29 cellular contexts compared by ENCODE assay signal in genomic region chr1:240462766-240463410, GRCh38.
A peak's percentile ranks its signal among the peaks of the same experiment; 100 is the strongest.
DNase-seq lines count a peak whose midpoint lies in the region; ATAC-seq and TF ChIP-seq lines count a peak whose summit lies in the region.
"Had no signal": no experiment of that assay in that cellular context is flagged by ENCODE, and none has a peak within 500 bp of the region (broad histone marks: within the 10 kb centered on the region; RNA-seq: fewer than 3 reads in every experiment).

No MANE protein-coding gene starts in this region.

- in situ Hi-C loops in GM13977 (cut with MboI; ENCODE audit: low pct_unique_long_range_greater_than_20kb, low sequenced_read_pairs, unreplicated experiment), result no loop called here

- no peak for TF ChIP-seq CTCF in BE2C (IDR thresholded peaks at IDR 0.05; ENCODE audit: low read depth, low read length)
- no peak for TF ChIP-seq CTCF in HEK293 (tag by site-specific recombination; IDR thresholded peaks at IDR 0.05)
- no peak for TF ChIP-seq CTCF in GM13977 (IDR thresholded peaks at IDR 0.05; ENCODE audit: extremely low read depth, insufficient read depth, missing control alignments)

- H3K9me3 ChIP-seq in BE2C, result no peaks in the 10 kb centered on the region
- no peaks in the 10 kb centered on the region for H3K9me3 ChIP-seq in HEK293 (ENCODE audit: control insufficient read depth, insufficient read depth, low read depth, low read length)
- H3K9me3 ChIP-seq: esophagus muscularis mucosa, SJCRH30, spleen, vagina had no signal

- POLR2A ChIA-PET in HEK293 (lab: Yijun Ruan, JAX), result no interaction called here

- H3K36me3 ChIP-seq in BE2C (no peaks in the 10 kb centered on the region), HEK293 (ENCODE audit: control insufficient read depth in 2 of 2, insufficient read depth in 1 of 2, low read length in 2 of 2) (no peaks in the 10 kb centered on the region)
- H3K36me3 ChIP-seq: esophagus muscularis mucosa, SJCRH30, spleen, vagina had no signal

- DNase-seq in BE2C (peak; percentile 19), NCI-H82 treated with DMSO at 0.1 percent for 48 hours (lab: John Stamatoyannopoulos, UW; ENCODE audit: unreplicated experiment) (peak; percentile 79), hepatic stellate cell (ENCODE audit: low spot score) (peak; percentile 38), GM13977 (ENCODE audit: low spot score) (no peak)
- DNase-seq: activated CD8-positive, alpha-beta T cell treated with anti-CD3 and anti-CD28 coated beads, Interleukin-2, amount 10 ng/mL, durations not matched to agents 7 days and 5 days; activated gamma-delta T cell; activated naive CD8-positive, alpha-beta T cell treated with anti-CD3 and anti-CD28 coated beads, Interleukin-2, amount 50 U/mL, for 24 hours; activated T-cell treated with anti-CD3 and anti-CD28 coated beads, Interleukin-2, amount 50 U/mL, for 1 hour; CD4-positive, alpha-beta T cell; endodermal cell; H7; islet precursor cell; NCI-H1092 treated with DMSO at 0.1 percent for 48 hours; NCI-H2029 treated with DMSO at 0.1 percent for 48 hours; NCI-H526; retina; spleen; stimulated activated CD4-positive, alpha-beta T cell treated with anti-CD3 and anti-CD28 coated beads, Interleukin-4, amount 100 ng/mL, for 1 hour had no signal

- CTCF ChIA-PET in HEK293 (lab: Yijun Ruan, JAX), result interaction anchor here (0.6 to 0.9 kb wide), 2 partner anchors 21 to 145 kb away, joined by 3 read pairs; no protein-coding TSS in a partner anchor

- H3K27me3 ChIP-seq in BE2C, result no peaks in the 10 kb centered on the region
- H3K27me3 ChIP-seq: esophagus muscularis mucosa, SJCRH30, spleen, vagina had no signal

- no peak for ATAC-seq in GM21528 (IDR thresholded peaks at IDR 0.05; ENCODE audit: low FRiP score, unreplicated experiment)
- no peak for ATAC-seq in GM21526 (IDR thresholded peaks at IDR 0.05; ENCODE audit: low FRiP score, unreplicated experiment)
- no peak for ATAC-seq in HG03280 (IDR thresholded peaks at IDR 0.05; ENCODE audit: unreplicated experiment)
- ATAC-seq: activated CD8-positive, alpha-beta T cell treated with anti-CD3 and anti-CD28 coated beads, Interleukin-2, amount 10 ng/mL, durations not matched to agents 7 days and 5 days; activated naive CD8-positive, alpha-beta T cell treated with anti-CD3 and anti-CD28 coated beads, Interleukin-2, amount 50 U/mL, for 24 hours; HepG2; natural killer cell treated with Interleukin-12 subunit alpha and Interleukin-12 subunit beta and Interleukin-15 and Interleukin-18, amount 100 ng/mL, for 72 hours; stimulated activated memory B cell treated with anti-CD40 and anti-IgM and Interleukin-4, amounts not matched to agents 10 μg/mL and 1 μg/mL and 100 μg/mL, for 72 hours had no signal

- no peak overlapping the region for H3K27ac ChIP-seq in HEK293 (ENCODE audit: extremely low read depth, low read depth, low read length)
- H3K27ac ChIP-seq: coronary artery, esophagus muscularis mucosa, SJCRH30, spleen, vagina had no signal

- peaks cover 18% of the 10 kb centered on the region for H3K4me1 ChIP-seq in BE2C
- peaks cover 32% of the 10 kb centered on the region for H3K4me1 ChIP-seq in HEK293 (ENCODE audit: control insufficient read depth, insufficient read depth, low read length)
- H3K4me1 ChIP-seq: SJCRH30, spleen, vagina had no signal

- no peak overlapping the region for H3K4me3 ChIP-seq in BE2C (ENCODE audit: low read depth, low read length)
- no peak overlapping the region for H3K4me3 ChIP-seq in HEK293 (ENCODE audit: low read depth, low read length)
- H3K4me3 ChIP-seq: coronary artery, esophagus muscularis mucosa, SJCRH30, spleen, vagina had no signal

TF ChIP-seq in HEK293, 187 proteins besides CTCF, POLR2A, EP300 and RAD21:
- TF ChIP-seq ZNF677 (tag by site-specific recombination; IDR thresholded peaks at IDR 0.05) (no peak), TRIM28 (IDR thresholded peaks at IDR 0.05; ENCODE audit: borderline replicate concordance, low read length) (0 out of 2 replicates have a peak, but pooled peaks have one; percentile 16), ZBTB17 (tag by site-specific recombination; IDR thresholded peaks at IDR 0.05) (peak; percentile 44; the same call in 1 of the 2 replicates)
